8 cellular contexts compared by ENCODE assay signal in genomic region chr10:3095373-3096139, GRCh38. TPM values are rescaled to one million over a fixed set of nuclear protein-coding genes. Genes with fewer than 3 reads are reported as not detected.
DNase-seq lines count a peak whose midpoint lies in the region; ATAC-seq and TF ChIP-seq lines count a peak whose summit lies in the region.

No MANE protein-coding gene starts in this region.

- H3K36me3 Mint-ChIP-seq in activated T-helper 1 cell treated with anti-CD3 and anti-CD28 coated beads, Interleukin-12 subunit alpha, Interleukin-12 subunit beta, Interleukin-2, Interleukin-4 antibody, amounts not matched to agents 30 ng/mL and 10 ng/mL and 1 ng/mL, durations not matched to agents 14 hours and 24 hours and 36 hours (ENCODE audit: low read depth) = peaks cover 58% of the 10 kb centered on the region

- H3K9me3 Mint-ChIP-seq in activated T-helper 1 cell treated with anti-CD3 and anti-CD28 coated beads, Interleukin-12 subunit alpha, Interleukin-12 subunit beta, Interleukin-2, Interleukin-4 antibody, amounts not matched to agents 30 ng/mL and 10 ng/mL and 1 ng/mL, durations not matched to agents 14 hours and 24 hours and 36 hours = no peaks in the 10 kb centered on the region

- H3K4me1 ChIP-seq in foreskin keratinocyte (peaks cover 34% of the 10 kb centered on the region), rectal smooth muscle tissue (ENCODE audit: control insufficient read depth, insufficient read depth, low read length) (peaks cover 26% of the 10 kb centered on the region)

- no peaks in the 10 kb centered on the region for H3K27me3 Mint-ChIP-seq in activated T-helper 1 cell treated with anti-CD3 and anti-CD28 coated beads, Interleukin-12 subunit alpha, Interleukin-12 subunit beta, Interleukin-2, Interleukin-4 antibody, amounts not matched to agents 30 ng/mL and 10 ng/mL and 1 ng/mL, durations not matched to agents 14 hours and 24 hours and 36 hours (ENCODE audit: insufficient read depth)

- peak overlapping the region; percentile 34 for H3K4me3 ChIP-seq in rectal smooth muscle tissue (ENCODE audit: low read length)

- H3K27ac ChIP-seq in foreskin keratinocyte (peak overlapping the region; percentile 93), rectal smooth muscle tissue (ENCODE audit: low read depth, low read length) (peak overlapping the region; percentile 85)

- peaks cover 6% of the 10 kb centered on the region for H3K36me3 ChIP-seq in rectal smooth muscle tissue (ENCODE audit: control insufficient read depth, insufficient read depth, low read length)

- in situ Hi-C loops in ACHN (cut with HindIII; ENCODE audit: low pct_ligation_motif_present, low pct_unique_long_range_greater_than_20kb, low sequenced_read_pairs) = no loop called here

- peak overlapping the region; percentile 97 for H3K27ac Mint-ChIP-seq in activated T-helper 1 cell treated with anti-CD3 and anti-CD28 coated beads, Interleukin-12 subunit alpha, Interleukin-12 subunit beta, Interleukin-2, Interleukin-4 antibody, amounts not matched to agents 30 ng/mL and 10 ng/mL and 1 ng/mL, durations not matched to agents 14 hours and 24 hours and 36 hours

- peak overlapping the region; percentile 69 for H3K4me3 Mint-ChIP-seq in activated T-helper 1 cell treated with anti-CD3 and anti-CD28 coated beads, Interleukin-12 subunit alpha, Interleukin-12 subunit beta, Interleukin-2, Interleukin-4 antibody, amounts not matched to agents 30 ng/mL and 10 ng/mL and 1 ng/mL, durations not matched to agents 14 hours and 24 hours and 36 hours

- H3K4me1 Mint-ChIP-seq in activated T-helper 1 cell treated with anti-CD3 and anti-CD28 coated beads, Interleukin-12 subunit alpha, Interleukin-12 subunit beta, Interleukin-2, Interleukin-4 antibody, amounts not matched to agents 30 ng/mL and 10 ng/mL and 1 ng/mL, durations not matched to agents 14 hours and 24 hours and 36 hours (ENCODE audit: low read depth) = peaks cover 70% of the 10 kb centered on the region

- TF ChIP-seq CTCF in foreskin keratinocyte (conservative IDR thresholded peaks at IDR 0.05) = no peak

- H3K9ac ChIP-seq in rectal smooth muscle tissue (ENCODE audit: low read length) = no peak overlapping the region

- no peaks in the 10 kb centered on the region for H3K27me3 ChIP-seq in foreskin keratinocyte
- H3K27me3 ChIP-seq in rectal smooth muscle tissue (ENCODE audit: control insufficient read depth, insufficient read depth, low read length) = no peaks in the 10 kb centered on the region

- peak; percentile 97 for DNase-seq in ACHN
- DNase-seq in MV-4-11 (lab: John Stamatoyannopoulos, UW) = peak; percentile 89
- peak; percentile 57 for DNase-seq in activated T-helper 1 cell treated with anti-CD3 and anti-CD28 coated beads, Interleukin-12 subunit alpha, Interleukin-12 subunit beta, Interleukin-2, Interleukin-4 antibody, amounts not matched to agents 30 ng/mL and 10 ng/mL and 1 ng/mL, durations not matched to agents 14 hours and 24 hours and 36 hours (ENCODE audit: low spot score)
- DNase-seq in foreskin keratinocyte = peak; percentile 99 to 100
- no peak for DNase-seq in NCI-H1694 treated with DMSO at 0.1 percent for 48 hours (lab: John Stamatoyannopoulos, UW)
- DNase-seq in NCI-H2171 treated with DMSO at 0.1 percent for 48 hours (lab: John Stamatoyannopoulos, UW) = no peak

- ATAC-seq in GM19463 (IDR thresholded peaks at IDR 0.05; ENCODE audit: unreplicated experiment) (peak; percentile 81), foreskin keratinocyte (peak; percentile 85)

- intact Hi-C loops in activated T-helper 1 cell treated with anti-CD3 and anti-CD28 coated beads, Interleukin-12 subunit alpha, Interleukin-12 subunit beta, Interleukin-2, Interleukin-4 antibody, amounts not matched to agents 30 ng/mL and 10 ng/mL and 1 ng/mL, durations not matched to agents 14 hours and 24 hours and 36 hours (cut with micrococcal nuclease) = loop anchor here (1.0 to 10.0 kb wide), 8 partner anchors 24 to 1559 kb away; partner anchors contain the start of gene PITRM1

RNA-seq across cellular contexts. Expression of gene PFKP, which starts 28.2 kb away (rescaled TPM):
- total RNA-seq in activated T-helper 1 cell treated with anti-CD3 and anti-CD28 coated beads, Interleukin-12 subunit alpha, Interleukin-12 subunit beta, Interleukin-2, Interleukin-4 antibody, amounts not matched to agents 30 ng/mL and 10 ng/mL and 1 ng/mL, durations not matched to agents 14 hours and 24 hours and 36 hours = 264 and 267 TPM in 2 replicates
- total RNA-seq in foreskin keratinocyte = 186 and 190 TPM in 2 replicates
- polyA plus RNA-seq in foreskin keratinocyte = 125 and 130 TPM in 2 replicates

Comparison
In these comparisons a context has a peak if more than half of its experiments do, and no peak if none do; other contexts are left out.
1. DNase-seq: peak in ACHN (single experiment), MV-4-11 (single experiment), activated T-helper 1 cell treated with anti-CD3 and anti-CD28 coated beads, Interleukin-12 subunit alpha, Interleukin-12 subunit beta, Interleukin-2, Interleukin-4 antibody, amounts not matched to agents 30 ng/mL and 10 ng/mL and 1 ng/mL, durations not matched to agents 14 hours and 24 hours and 36 hours (single experiment) and foreskin keratinocyte (2 of 2); none in NCI-H1694 treated with DMSO at 0.1 percent for 48 hours (single experiment) and NCI-H2171 treated with DMSO at 0.1 percent for 48 hours (single experiment).